ENCODE assay signal across 8 cellular contexts in the genomic region with DNA sequence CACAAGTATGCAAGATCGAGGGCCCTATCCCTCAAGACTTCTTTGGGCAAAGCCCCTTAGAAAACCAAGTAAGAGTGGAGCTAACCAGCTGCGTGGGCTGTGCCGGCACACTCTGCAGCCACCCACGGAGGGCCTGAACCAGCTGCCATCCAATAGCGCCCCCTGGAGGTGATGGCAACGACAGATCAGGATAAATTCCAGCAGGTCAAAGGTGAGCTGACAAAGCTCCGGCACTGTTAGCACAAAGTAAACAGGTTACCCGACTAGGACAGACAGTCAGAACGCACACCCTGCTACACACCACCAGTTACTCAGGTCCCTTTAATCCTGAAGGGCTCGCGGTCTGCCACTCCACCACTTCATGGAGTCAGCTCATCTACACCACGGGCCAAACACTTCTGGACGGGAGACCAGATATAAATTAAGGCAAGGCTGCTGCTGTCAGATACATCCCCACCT. TPM values are rescaled to one million over a fixed set of nuclear protein-coding genes. Genes with fewer than 3 reads are reported as not detected.
DNase-seq lines count a peak whose midpoint lies in the region; ATAC-seq and TF ChIP-seq lines count a peak whose summit lies in the region.

No MANE protein-coding gene starts in this region.

- H3K27ac Mint-ChIP-seq in activated CD4-positive, alpha-beta memory T cell treated with anti-CD3 and anti-CD28 coated beads, Interleukin-2, amount 10 ng/mL, durations not matched to agents 7 days and 5 days = no peak overlapping the region
- H3K27ac Mint-ChIP-seq in endothelial cell (ENCODE audit: unreplicated experiment) (peak overlapping the region; percentile 61), naive B cell (no peak overlapping the region)
- no peak overlapping the region for H3K27ac Mint-ChIP-seq in stimulated activated naive B cell treated with anti-CD40 and anti-IgM and Interleukin-4, amounts not matched to agents 10 μg/mL and 1 μg/mL and 100 μg/mL, for 72 hours

- POLR2A ChIA-PET in activated CD4-positive, alpha-beta memory T cell treated with anti-CD3 and anti-CD28 coated beads, Interleukin-2, amount 10 ng/mL, durations not matched to agents 7 days and 5 days (lab: Charles Lee) = interaction anchor here (0.7 to 1.6 kb wide), 3 partner anchors 111 to 245 kb away, joined by 3 to 5 read pairs (median 5); no protein-coding TSS in a partner anchor

- peaks cover 26% of the 10 kb centered on the region for H3K36me3 Mint-ChIP-seq in activated CD4-positive, alpha-beta memory T cell treated with anti-CD3 and anti-CD28 coated beads, Interleukin-2, amount 10 ng/mL, durations not matched to agents 7 days and 5 days (ENCODE audit: low read depth)
- H3K36me3 Mint-ChIP-seq in endothelial cell (ENCODE audit: low read depth, unreplicated experiment) (peaks cover 25% of the 10 kb centered on the region), naive B cell (peaks cover 7 to 12% of the 10 kb centered on the region in 2 donors)
- peaks cover 23 to 48% of the 10 kb centered on the region in 2 donors for H3K36me3 Mint-ChIP-seq in stimulated activated naive B cell treated with anti-CD40 and anti-IgM and Interleukin-4, amounts not matched to agents 10 μg/mL and 1 μg/mL and 100 μg/mL, for 72 hours

- CTCF ChIA-PET in activated CD4-positive, alpha-beta memory T cell treated with anti-CD3 and anti-CD28 coated beads, Interleukin-2, amount 10 ng/mL, durations not matched to agents 7 days and 5 days (lab: Charles Lee) = interaction anchor here (0.6 to 7.5 kb wide), 35 partner anchors 9 to 643 kb away, joined by 3 to 66 read pairs (median 5); a partner anchor contains a TSS

- no peaks in the 10 kb centered on the region for H3K9me3 Mint-ChIP-seq in activated CD4-positive, alpha-beta memory T cell treated with anti-CD3 and anti-CD28 coated beads, Interleukin-2, amount 10 ng/mL, durations not matched to agents 7 days and 5 days
- H3K9me3 Mint-ChIP-seq in endothelial cell (ENCODE audit: unreplicated experiment) (no peaks in the 10 kb centered on the region), naive B cell (no peaks in the 10 kb centered on the region)
- no peaks in the 10 kb centered on the region for H3K9me3 Mint-ChIP-seq in stimulated activated naive B cell treated with anti-CD40 and anti-IgM and Interleukin-4, amounts not matched to agents 10 μg/mL and 1 μg/mL and 100 μg/mL, for 72 hours

- peak; percentile 42 to 47 for ATAC-seq in naive B cell (ENCODE audit: low read depth in 2 of 2)
- peak; percentile 41 to 43 for ATAC-seq in stimulated activated naive B cell treated with anti-CD40 and anti-IgM and Interleukin-4, amounts not matched to agents 10 μg/mL and 1 μg/mL and 100 μg/mL, for 72 hours (replicated peaks)

- TF ChIP-seq CTCF in endothelial cell (IDR thresholded peaks at IDR 0.05; ENCODE audit: unreplicated experiment) = peak; percentile 90

- H3K27me3 Mint-ChIP-seq in activated CD4-positive, alpha-beta memory T cell treated with anti-CD3 and anti-CD28 coated beads, Interleukin-2, amount 10 ng/mL, durations not matched to agents 7 days and 5 days = no peaks in the 10 kb centered on the region
- H3K27me3 Mint-ChIP-seq in endothelial cell (ENCODE audit: unreplicated experiment) = no peaks in the 10 kb centered on the region
- H3K27me3 Mint-ChIP-seq in naive B cell = no peaks in the 10 kb centered on the region
- H3K27me3 Mint-ChIP-seq in stimulated activated naive B cell treated with anti-CD40 and anti-IgM and Interleukin-4, amounts not matched to agents 10 μg/mL and 1 μg/mL and 100 μg/mL, for 72 hours = no peaks in the 10 kb centered on the region

- peaks cover 51% of the 10 kb centered on the region for H3K4me1 Mint-ChIP-seq in activated CD4-positive, alpha-beta memory T cell treated with anti-CD3 and anti-CD28 coated beads, Interleukin-2, amount 10 ng/mL, durations not matched to agents 7 days and 5 days
- H3K4me1 Mint-ChIP-seq in endothelial cell (ENCODE audit: unreplicated experiment) (peaks cover 56% of the 10 kb centered on the region), naive B cell (peaks cover 44 to 70% (median 59%) of the 10 kb centered on the region in 3 donors)
- peaks cover 47 to 59% of the 10 kb centered on the region in 2 donors for H3K4me1 Mint-ChIP-seq in stimulated activated naive B cell treated with anti-CD40 and anti-IgM and Interleukin-4, amounts not matched to agents 10 μg/mL and 1 μg/mL and 100 μg/mL, for 72 hours

- H3K4me3 Mint-ChIP-seq in activated CD4-positive, alpha-beta memory T cell treated with anti-CD3 and anti-CD28 coated beads, Interleukin-2, amount 10 ng/mL, durations not matched to agents 7 days and 5 days = no peak overlapping the region
- H3K4me3 Mint-ChIP-seq in endothelial cell (ENCODE audit: unreplicated experiment) (no peak overlapping the region), naive B cell (peak overlapping the region in 1 of 8 donors; percentile 62)
- H3K4me3 Mint-ChIP-seq in stimulated activated naive B cell treated with anti-CD40 and anti-IgM and Interleukin-4, amounts not matched to agents 10 μg/mL and 1 μg/mL and 100 μg/mL, for 72 hours = no peak overlapping the region

- peak; percentile 22 for DNase-seq in NCI-H2029 (lab: John Stamatoyannopoulos, UW)
- no peak for DNase-seq in NCI-H2029 treated with DMSO at 0.1 percent for 48 hours (lab: John Stamatoyannopoulos, UW)
- peak; percentile 83 for DNase-seq in NCI-H2196 (lab: John Stamatoyannopoulos, UW; ENCODE audit: unreplicated experiment)
- peak; percentile 78 for DNase-seq in activated CD4-positive, alpha-beta memory T cell treated with anti-CD3 and anti-CD28 coated beads, Interleukin-2, amount 10 ng/mL, durations not matched to agents 7 days and 5 days
- peak; percentile 91 for DNase-seq in endothelial cell (ENCODE audit: low spot score)
- DNase-seq in naive B cell = peak; percentile 54
- peak; percentile 43 for DNase-seq in stimulated activated naive B cell treated with anti-CD40 and anti-IgM and Interleukin-4, amounts not matched to agents 10 μg/mL and 1 μg/mL and 100 μg/mL, for 72 hours
- no peak for DNase-seq in T1000 (lab: John Stamatoyannopoulos, UW)

RNA-seq across cellular contexts. Expression of a gene that starts 4.9 kb away (rescaled TPM):
- total RNA-seq in activated CD4-positive, alpha-beta memory T cell treated with anti-CD3 and anti-CD28 coated beads, Interleukin-2, amount 10 ng/mL, durations not matched to agents 7 days and 5 days = 1 to 10 TPM; 7.7 to 7.8 TPM
- 23.9 TPM for total RNA-seq in endothelial cell (ENCODE audit: unreplicated experiment)
- 1 to 10 TPM; 2.0 to 4.8 (median 2.6) TPM for polyA plus RNA-seq in naive B cell (ENCODE audit: low read depth in 6 of 6)

RNA-seq across cellular contexts. Expression of a gene that starts 14.9 kb away (rescaled TPM):
- not detected for total RNA-seq in activated CD4-positive, alpha-beta memory T cell treated with anti-CD3 and anti-CD28 coated beads, Interleukin-2, amount 10 ng/mL, durations not matched to agents 7 days and 5 days
- 18.0 TPM for total RNA-seq in endothelial cell (ENCODE audit: unreplicated experiment)
- polyA plus RNA-seq in naive B cell (ENCODE audit: low read depth in 6 of 6) = not detected

RNA-seq across cellular contexts. Expression of a gene that starts 44.1 kb away (rescaled TPM):
- under 1 TPM; 0.28 to 0.53 TPM for total RNA-seq in activated CD4-positive, alpha-beta memory T cell treated with anti-CD3 and anti-CD28 coated beads, Interleukin-2, amount 10 ng/mL, durations not matched to agents 7 days and 5 days
- 0.82 TPM for total RNA-seq in endothelial cell (ENCODE audit: unreplicated experiment)
- polyA plus RNA-seq in naive B cell (ENCODE audit: low read depth in 6 of 6) = under 1 TPM in 1 of 6 donors, not detected in 5; 0.41 TPM

RNA-seq across cellular contexts. Expression of a gene that starts 48.5 kb away (rescaled TPM):
- under 1 TPM; 0.28 to 0.65 TPM for total RNA-seq in activated CD4-positive, alpha-beta memory T cell treated with anti-CD3 and anti-CD28 coated beads, Interleukin-2, amount 10 ng/mL, durations not matched to agents 7 days and 5 days
- 0.36 TPM for total RNA-seq in endothelial cell (ENCODE audit: unreplicated experiment)
- not detected for polyA plus RNA-seq in naive B cell (ENCODE audit: low read depth in 6 of 6)

Comparison
In these comparisons a context has a peak if more than half of its experiments do, and no peak if none do; other contexts are left out.
1. DNase-seq: peak in NCI-H2029 (single experiment), NCI-H2196 (single experiment), activated CD4-positive, alpha-beta memory T cell treated with anti-CD3 and anti-CD28 coated beads, Interleukin-2, amount 10 ng/mL, durations not matched to agents 7 days and 5 days (single experiment), endothelial cell (single experiment), naive B cell (single experiment) and stimulated activated naive B cell treated with anti-CD40 and anti-IgM and Interleukin-4, amounts not matched to agents 10 μg/mL and 1 μg/mL and 100 μg/mL, for 72 hours (single experiment); none in NCI-H2029 treated with DMSO at 0.1 percent for 48 hours (single experiment) and T1000 (single experiment).
2. RNA of a gene that starts 14.9 kb away (total RNA-seq): 18.0 TPM in endothelial cell (single experiment); not detected in activated CD4-positive, alpha-beta memory T cell treated with anti-CD3 and anti-CD28 coated beads, Interleukin-2, amount 10 ng/mL, durations not matched to agents 7 days and 5 days; every median in the first group is over 10 times any median in the second.